1 cellular context compared by ENCODE assay signal in genomic region chr5:180100621-180101450, GRCh38.
TF ChIP-seq lines count a peak whose summit lies in the region.

No MANE protein-coding gene starts in this region.

TF ChIP-seq in IMR-90, 13 proteins besides CTCF, POLR2A, EP300 and RAD21 (continued from another document):
- no peak for TF ChIP-seq USF2 (IDR thresholded peaks at IDR 0.05; ENCODE audit: low read depth, low read length)
- TF ChIP-seq MAFK (IDR thresholded peaks at IDR 0.05; ENCODE audit: low read depth, low read length), result no peak
- TF ChIP-seq RCOR1 (IDR thresholded peaks at IDR 0.05; ENCODE audit: insufficient replicate concordance, low read length), result no peak
- TF ChIP-seq CEBPB (IDR thresholded peaks at IDR 0.05; ENCODE audit: low read depth, low read length), result no peak
- no peak for TF ChIP-seq CHD1 (IDR thresholded peaks at IDR 0.05; ENCODE audit: low read depth, low read length)
- TF ChIP-seq ELK1 (IDR thresholded peaks at IDR 0.05; ENCODE audit: borderline replicate concordance, low read depth, low read length), result no peak
